Comparison of ENCODE assay signal across 1 cellular context in genomic region chr14:61526405-61527312, GRCh38.
TF ChIP-seq lines count a peak whose summit lies in the region.

No MANE protein-coding gene starts in this region.

TF ChIP-seq in HepG2, 621 proteins besides CTCF, POLR2A, EP300 and RAD21 (continued from another document and continues in another):
- TF ChIP-seq, protein P1, sequence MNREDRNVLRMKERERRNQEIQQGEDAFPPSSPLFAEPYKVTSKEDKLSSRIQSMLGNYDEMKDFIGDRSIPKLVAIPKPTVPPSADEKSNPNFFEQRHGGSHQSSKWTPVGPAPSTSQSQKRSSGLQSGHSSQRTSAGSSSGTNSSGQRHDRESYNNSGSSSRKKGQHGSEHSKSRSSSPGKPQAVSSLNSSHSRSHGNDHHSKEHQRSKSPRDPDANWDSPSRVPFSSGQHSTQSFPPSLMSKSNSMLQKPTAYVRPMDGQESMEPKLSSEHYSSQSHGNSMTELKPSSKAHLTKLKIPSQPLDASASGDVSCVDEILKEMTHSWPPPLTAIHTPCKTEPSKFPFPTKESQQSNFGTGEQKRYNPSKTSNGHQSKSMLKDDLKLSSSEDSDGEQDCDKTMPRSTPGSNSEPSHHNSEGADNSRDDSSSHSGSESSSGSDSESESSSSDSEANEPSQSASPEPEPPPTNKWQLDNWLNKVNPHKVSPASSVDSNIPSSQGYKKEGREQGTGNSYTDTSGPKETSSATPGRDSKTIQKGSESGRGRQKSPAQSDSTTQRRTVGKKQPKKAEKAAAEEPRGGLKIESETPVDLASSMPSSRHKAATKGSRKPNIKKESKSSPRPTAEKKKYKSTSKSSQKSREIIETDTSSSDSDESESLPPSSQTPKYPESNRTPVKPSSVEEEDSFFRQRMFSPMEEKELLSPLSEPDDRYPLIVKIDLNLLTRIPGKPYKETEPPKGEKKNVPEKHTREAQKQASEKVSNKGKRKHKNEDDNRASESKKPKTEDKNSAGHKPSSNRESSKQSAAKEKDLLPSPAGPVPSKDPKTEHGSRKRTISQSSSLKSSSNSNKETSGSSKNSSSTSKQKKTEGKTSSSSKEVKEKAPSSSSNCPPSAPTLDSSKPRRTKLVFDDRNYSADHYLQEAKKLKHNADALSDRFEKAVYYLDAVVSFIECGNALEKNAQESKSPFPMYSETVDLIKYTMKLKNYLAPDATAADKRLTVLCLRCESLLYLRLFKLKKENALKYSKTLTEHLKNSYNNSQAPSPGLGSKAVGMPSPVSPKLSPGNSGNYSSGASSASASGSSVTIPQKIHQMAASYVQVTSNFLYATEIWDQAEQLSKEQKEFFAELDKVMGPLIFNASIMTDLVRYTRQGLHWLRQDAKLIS (CRISPR knock-in tag; IDR thresholded peaks at IDR 0.05), result no peak
- TF ChIP-seq KDM5B (CRISPR knock-in tag; IDR thresholded peaks at IDR 0.05; ENCODE audit: borderline replicate concordance) (no peak; the same call in 1 of the 2 replicates), PAX8 (CRISPR knock-in tag; IDR thresholded peaks at IDR 0.05; ENCODE audit: borderline replicate concordance) (no peak), CBFB (CRISPR knock-in tag; IDR thresholded peaks at IDR 0.05) (0 out of 2 replicates have a peak, but pooled peaks have one; percentile 54), FOXK1 (CRISPR knock-in tag; IDR thresholded peaks at IDR 0.05; ENCODE audit: borderline replicate concordance, low read depth) (no peak), TRIM24 (CRISPR knock-in tag; IDR thresholded peaks at IDR 0.05) (no peak), ZNF75D (CRISPR knock-in tag; IDR thresholded peaks at IDR 0.05; ENCODE audit: borderline replicate concordance) (no peak), KLF11 (CRISPR knock-in tag; IDR thresholded peaks at IDR 0.05) (no peak), ZNF337 (CRISPR knock-in tag; IDR thresholded peaks at IDR 0.05; ENCODE audit: borderline replicate concordance, low read depth) (no peak), BCL6 (CRISPR knock-in tag; IDR thresholded peaks at IDR 0.05) (peak; percentile 65), PHF21A (CRISPR knock-in tag; IDR thresholded peaks at IDR 0.05) (peak; percentile 47; the same call in 1 of the 2 replicates), GABPA (IDR thresholded peaks at IDR 0.05; ENCODE audit: low read depth, low read length) (no peak), GABPA (CRISPR knock-in tag; IDR thresholded peaks at IDR 0.05; ENCODE audit: low read depth) (no peak; the same call in 1 of the 2 replicates), MEIS2 (CRISPR knock-in tag; IDR thresholded peaks at IDR 0.05) (no peak), MIER3 (CRISPR knock-in tag; IDR thresholded peaks at IDR 0.05; ENCODE audit: borderline replicate concordance) (no peak), ZHX2 (IDR thresholded peaks at IDR 0.05; ENCODE audit: low read depth) (no peak), ZHX2 (CRISPR knock-in tag; IDR thresholded peaks at IDR 0.05; ENCODE audit: borderline replicate concordance) (no peak), ZNF674 (CRISPR knock-in tag; IDR thresholded peaks at IDR 0.05; ENCODE audit: low read depth) (no peak), FOXO1 (CRISPR knock-in tag; IDR thresholded peaks at IDR 0.05) (peak; percentile 54; the same call in 1 of the 2 replicates), ZNF891 (CRISPR knock-in tag; IDR thresholded peaks at IDR 0.05) (no peak), NFE2L2 (IDR thresholded peaks at IDR 0.05; ENCODE audit: low read length) (no peak), RXRA (CRISPR knock-in tag; IDR thresholded peaks at IDR 0.05) (peak; percentile 63; the same call in 1 of the 2 replicates), YY1 (IDR thresholded peaks at IDR 0.05; ENCODE audit: insufficient read depth, insufficient replicate concordance, low read depth, low read length) (no peak), AGO1 (IDR thresholded peaks at IDR 0.05; ENCODE audit: low read depth, low read length, poor library complexity, severe bottlenecking) (no peak), PHB2 (IDR thresholded peaks at IDR 0.05; ENCODE audit: partially characterized antibody) (no peak), ZSCAN31 (CRISPR knock-in tag; IDR thresholded peaks at IDR 0.05; ENCODE audit: low read depth) (no peak; the same call in 1 of the 2 replicates), ZFP36L2 (CRISPR knock-in tag; IDR thresholded peaks at IDR 0.05) (no peak), SP2 (CRISPR knock-in tag; IDR thresholded peaks at IDR 0.05) (no peak), NR2F1 (CRISPR knock-in tag; IDR thresholded peaks at IDR 0.05) (no peak), ZNF605 (CRISPR knock-in tag; IDR thresholded peaks at IDR 0.05) (no peak), EED (CRISPR knock-in tag; IDR thresholded peaks at IDR 0.05) (peak; percentile 64; the same call in 1 of the 2 replicates), ZFP90 (CRISPR knock-in tag; IDR thresholded peaks at IDR 0.05; ENCODE audit: borderline replicate concordance) (no peak), ZNF260 (CRISPR knock-in tag; IDR thresholded peaks at IDR 0.05; ENCODE audit: borderline replicate concordance, low read depth) (no peak), SNAPC4 (CRISPR knock-in tag; IDR thresholded peaks at IDR 0.05) (no peak), SAP130 (CRISPR knock-in tag; IDR thresholded peaks at IDR 0.05; ENCODE audit: low read depth) (peak; percentile 56; the same call in 1 of the 2 replicates), SYNCRIP (IDR thresholded peaks at IDR 0.05; ENCODE audit: insufficient read depth, low read depth, low read length) (no peak), ZNF382 (CRISPR knock-in tag; IDR thresholded peaks at IDR 0.05; ENCODE audit: borderline replicate concordance) (no peak), CCAR2 (optimal IDR thresholded peaks at IDR 0.05; ENCODE audit: low read depth, low read length) (no peak), ZNF101 (CRISPR knock-in tag; IDR thresholded peaks at IDR 0.05; ENCODE audit: borderline replicate concordance, low read depth) (no peak), ZNF121 (CRISPR knock-in tag; IDR thresholded peaks at IDR 0.05) (0 out of 2 replicates have a peak, but pooled peaks have one; percentile 10)
- TF ChIP-seq, protein P2, sequence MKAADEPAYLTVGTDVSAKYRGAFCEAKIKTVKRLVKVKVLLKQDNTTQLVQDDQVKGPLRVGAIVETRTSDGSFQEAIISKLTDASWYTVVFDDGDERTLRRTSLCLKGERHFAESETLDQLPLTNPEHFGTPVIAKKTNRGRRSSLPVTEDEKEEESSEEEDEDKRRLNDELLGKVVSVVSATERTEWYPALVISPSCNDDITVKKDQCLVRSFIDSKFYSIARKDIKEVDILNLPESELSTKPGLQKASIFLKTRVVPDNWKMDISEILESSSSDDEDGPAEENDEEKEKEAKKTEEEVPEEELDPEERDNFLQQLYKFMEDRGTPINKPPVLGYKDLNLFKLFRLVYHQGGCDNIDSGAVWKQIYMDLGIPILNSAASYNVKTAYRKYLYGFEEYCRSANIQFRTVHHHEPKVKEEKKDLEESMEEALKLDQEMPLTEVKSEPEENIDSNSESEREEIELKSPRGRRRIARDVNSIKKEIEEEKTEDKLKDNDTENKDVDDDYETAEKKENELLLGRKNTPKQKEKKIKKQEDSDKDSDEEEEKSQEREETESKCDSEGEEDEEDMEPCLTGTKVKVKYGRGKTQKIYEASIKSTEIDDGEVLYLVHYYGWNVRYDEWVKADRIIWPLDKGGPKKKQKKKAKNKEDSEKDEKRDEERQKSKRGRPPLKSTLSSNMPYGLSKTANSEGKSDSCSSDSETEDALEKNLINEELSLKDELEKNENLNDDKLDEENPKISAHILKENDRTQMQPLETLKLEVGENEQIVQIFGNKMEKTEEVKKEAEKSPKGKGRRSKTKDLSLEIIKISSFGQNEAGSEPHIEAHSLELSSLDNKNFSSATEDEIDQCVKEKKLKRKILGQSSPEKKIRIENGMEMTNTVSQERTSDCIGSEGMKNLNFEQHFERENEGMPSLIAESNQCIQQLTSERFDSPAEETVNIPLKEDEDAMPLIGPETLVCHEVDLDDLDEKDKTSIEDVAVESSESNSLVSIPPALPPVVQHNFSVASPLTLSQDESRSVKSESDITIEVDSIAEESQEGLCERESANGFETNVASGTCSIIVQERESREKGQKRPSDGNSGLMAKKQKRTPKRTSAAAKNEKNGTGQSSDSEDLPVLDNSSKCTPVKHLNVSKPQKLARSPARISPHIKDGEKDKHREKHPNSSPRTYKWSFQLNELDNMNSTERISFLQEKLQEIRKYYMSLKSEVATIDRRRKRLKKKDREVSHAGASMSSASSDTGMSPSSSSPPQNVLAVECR (CRISPR knock-in tag; IDR thresholded peaks at IDR 0.05; ENCODE audit: borderline replicate concordance), result peak; percentile 13; the same call in 1 of the 2 replicates
- TF ChIP-seq, protein P3, sequence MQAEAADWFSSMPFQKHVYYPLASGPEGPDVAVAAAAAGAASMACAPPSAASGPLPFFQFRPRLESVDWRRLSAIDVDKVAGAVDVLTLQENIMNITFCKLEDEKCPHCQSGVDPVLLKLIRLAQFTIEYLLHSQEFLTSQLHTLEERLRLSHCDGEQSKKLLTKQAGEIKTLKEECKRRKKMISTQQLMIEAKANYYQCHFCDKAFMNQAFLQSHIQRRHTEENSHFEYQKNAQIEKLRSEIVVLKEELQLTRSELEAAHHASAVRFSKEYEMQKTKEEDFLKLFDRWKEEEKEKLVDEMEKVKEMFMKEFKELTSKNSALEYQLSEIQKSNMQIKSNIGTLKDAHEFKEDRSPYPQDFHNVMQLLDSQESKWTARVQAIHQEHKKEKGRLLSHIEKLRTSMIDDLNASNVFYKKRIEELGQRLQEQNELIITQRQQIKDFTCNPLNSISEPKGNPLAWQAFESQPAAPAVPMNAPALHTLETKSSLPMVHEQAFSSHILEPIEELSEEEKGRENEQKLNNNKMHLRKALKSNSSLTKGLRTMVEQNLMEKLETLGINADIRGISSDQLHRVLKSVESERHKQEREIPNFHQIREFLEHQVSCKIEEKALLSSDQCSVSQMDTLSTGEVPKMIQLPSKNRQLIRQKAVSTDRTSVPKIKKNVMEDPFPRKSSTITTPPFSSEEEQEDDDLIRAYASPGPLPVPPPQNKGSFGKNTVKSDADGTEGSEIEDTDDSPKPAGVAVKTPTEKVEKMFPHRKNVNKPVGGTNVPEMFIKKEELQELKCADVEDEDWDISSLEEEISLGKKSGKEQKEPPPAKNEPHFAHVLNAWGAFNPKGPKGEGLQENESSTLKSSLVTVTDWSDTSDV (CRISPR knock-in tag; IDR thresholded peaks at IDR 0.05), result no peak
